ENCODE assay signal across 8 cellular contexts in genomic region chr1:89994805-89995594, GRCh38. TPM values are rescaled to one million over a fixed set of nuclear protein-coding genes. Genes with fewer than 3 reads are reported as not detected.
A peak's percentile ranks its signal among the peaks of the same experiment; 100 is the strongest.
DNase-seq lines count a peak whose midpoint lies in the region; ATAC-seq, FAIRE-seq and TF ChIP-seq lines count a peak whose summit lies in the region.

TSS of gene ZNF326 (plus strand) at chr1:89995110. CDS start at chr1:89995258, 148 bp downstream.

- H3K27ac Mint-ChIP-seq in dendritic cell treated with granulocyte-macrophage colony-stimulating factor and Interleukin-4, amounts not matched to agents 40 ng/mL and 50 ng/mL, for 4 days = peak within 1 kb of the TSS; percentile 96

- peaks cover 25% of the 10 kb centered on the region for H3K4me1 Mint-ChIP-seq in dendritic cell treated with granulocyte-macrophage colony-stimulating factor and Interleukin-4, amounts not matched to agents 40 ng/mL and 50 ng/mL, for 4 days (ENCODE audit: low read depth)

- no peaks in the 10 kb centered on the region for H3K27me3 Mint-ChIP-seq in dendritic cell treated with granulocyte-macrophage colony-stimulating factor and Interleukin-4, amounts not matched to agents 40 ng/mL and 50 ng/mL, for 4 days

- peaks cover 49% of the 10 kb centered on the region for H3K79me2 ChIP-seq in HepG2 (ENCODE audit: insufficient read depth, low read length)

- H4K20me1 ChIP-seq in HepG2 (ENCODE audit: insufficient read depth, low read length) = peaks cover 40% of the 10 kb centered on the region

- peak; percentile 59 for DNase-seq in NCI-H748 treated with DMSO at 0.1 percent for 48 hours (lab: John Stamatoyannopoulos, UW)
- DNase-seq in activated CD4-positive, alpha-beta T cell treated with anti-CD3 and anti-CD28 coated beads, Interleukin-2, amount 50 U/mL, for 24 hours (ENCODE audit: low read depth in 1 of 2, low spot score in 1 of 2) = peak; percentile 91 to 94
- DNase-seq in HepG2 (ENCODE audit: low spot score) = peak; percentile 92
- peak; percentile 95 for DNase-seq in stimulated activated CD4-positive, alpha-beta T cell treated with anti-CD3 and anti-CD28 coated beads, Interleukin-4, amount 100 ng/mL, for 1 hour

- H3K9ac ChIP-seq in HepG2 (ENCODE audit: insufficient read depth, low read depth, low read length) = peak within 1 kb of the TSS; percentile 97

- no peaks in the 10 kb centered on the region for H3K9me3 ChIP-seq in HepG2 (ENCODE audit: low read length)

- H3K27me3 ChIP-seq in HepG2 (ENCODE audit: control insufficient read depth in 1 of 2, insufficient read depth in 2 of 2, low read length in 2 of 2) = no peaks in the 10 kb centered on the region; a peak in 1 of 5 replicates

- TF ChIP-seq EP300 in HepG2 (IDR thresholded peaks at IDR 0.05; ENCODE audit: low read depth in 2 of 2, low read length in 2 of 2) (no peak; a peak in 1 of 4 replicates), HepG2 (CRISPR knock-in tag; IDR thresholded peaks at IDR 0.05; ENCODE audit: borderline replicate concordance) (no peak)

- H3K27ac ChIP-seq in C4-2B (peak within 1 kb of the TSS; percentile 98), HepG2 (ENCODE audit: extremely low read length, insufficient read depth, low read length) (peak within 1 kb of the TSS; percentile 96)

- WGBS in HepG2 (ENCODE audit: low lambda C conversion rate) = under 1% methylated on average over 50 of the region's 88 CpGs

- TF ChIP-seq RAD21 in HepG2 (CRISPR knock-in tag; IDR thresholded peaks at IDR 0.05) = peak; percentile 59

- in situ Hi-C loops in HepG2 (cut with HindIII; ENCODE audit: extremely low pct_ligation_motif_present, low pct_unique_long_range_greater_than_20kb) = loop anchor here (5.0 kb wide), 1 partner anchor 188 kb away; no protein-coding TSS in a partner anchor

- peaks cover 70% of the 10 kb centered on the region for H3K4me1 ChIP-seq in HepG2 (ENCODE audit: insufficient read depth, low read length)

- CTCF ChIA-PET in HepG2 (lab: Yijun Ruan, JAX; ENCODE audit: low intra/inter-chr PET ratio, low total read pairs) = interaction anchor here (1.3 kb wide), 1 partner anchor 190 kb away, joined by 3 read pairs; no protein-coding TSS in a partner anchor

- intact Hi-C loops in dendritic cell treated with granulocyte-macrophage colony-stimulating factor and Interleukin-4, amounts not matched to agents 40 ng/mL and 50 ng/mL, for 4 days (cut with micrococcal nuclease) = loop anchor here (1.0 kb wide), 1 partner anchor 175 kb away; no protein-coding TSS in a partner anchor
- intact Hi-C loops in HepG2 (cut with micrococcal nuclease; ENCODE audit: unreplicated experiment) = loop anchor here (10.0 kb wide), 1 partner anchor 410 kb away; no protein-coding TSS in a partner anchor

- POLR2A ChIA-PET in HepG2 (lab: Yijun Ruan, JAX) = interaction anchor here (1.0 kb wide), 1 partner anchor 173 kb away, joined by 4 read pairs; no protein-coding TSS in a partner anchor

- H3K36me3 Mint-ChIP-seq in dendritic cell treated with granulocyte-macrophage colony-stimulating factor and Interleukin-4, amounts not matched to agents 40 ng/mL and 50 ng/mL, for 4 days (ENCODE audit: low read depth) = peaks cover 38% of the 10 kb centered on the region

- no TSS peak for BruUV-seq in HepG2 (replicated peaks; lab: Mats Ljungman, UMichigan)

- ATAC-seq in GM19351 (IDR thresholded peaks at IDR 0.05; ENCODE audit: unreplicated experiment) = peak; percentile 94
- peak; percentile 96 for ATAC-seq in HG03521 (IDR thresholded peaks at IDR 0.05; ENCODE audit: unreplicated experiment)
- peak; percentile 96 for ATAC-seq in HepG2

- no peaks in the 10 kb centered on the region for H3K9me3 Mint-ChIP-seq in dendritic cell treated with granulocyte-macrophage colony-stimulating factor and Interleukin-4, amounts not matched to agents 40 ng/mL and 50 ng/mL, for 4 days

- 0 out of 5 replicates have a peak, but pooled peaks cover 0 to 1% of the 10 kb centered on the region in 2 experiments for H3K36me3 ChIP-seq in HepG2 (replicated peaks in 1 of 2; ENCODE audit: control insufficient read depth in 1 of 2, insufficient read depth in 2 of 2, low read length in 2 of 2)

- peak within 1 kb of the TSS; percentile 79 to 94 (median 88) for H3K4me3 ChIP-seq in HepG2 (replicated peaks in 1 of 3; ENCODE audit: insufficient read depth in 1 of 3, low read depth in 2 of 3, low read length in 3 of 3)

- FAIRE-seq in HepG2 (lab: Jason Lieb, UNC) = peak; percentile 74

- TF ChIP-seq CTCF in C4-2B (conservative IDR thresholded peaks at IDR 0.05) = peak; percentile 17
- peak; percentile 44 for TF ChIP-seq CTCF in HepG2 (CRISPR knock-in tag; IDR thresholded peaks at IDR 0.05)

- peak; percentile 96 to 97 for TF ChIP-seq POLR2A in HepG2 (IDR thresholded peaks at IDR 0.05; ENCODE audit: insufficient read depth in 1 of 2, low read depth in 2 of 2, low read length in 2 of 2)

- peak within 1 kb of the TSS; percentile 69 for H3K4me2 ChIP-seq in HepG2 (ENCODE audit: low read depth, low read length)

- H2AFZ ChIP-seq in HepG2 (ENCODE audit: low read length) = no peak within 1 kb of the TSS

- peak within 1 kb of the TSS; percentile 89 for H3K4me3 Mint-ChIP-seq in dendritic cell treated with granulocyte-macrophage colony-stimulating factor and Interleukin-4, amounts not matched to agents 40 ng/mL and 50 ng/mL, for 4 days

TF ChIP-seq in HepG2, 621 proteins besides CTCF, POLR2A, EP300 and RAD21 (continues in another document):
- peak; percentile 93; the same call in 1 of the 2 replicates for TF ChIP-seq SAFB2 (CRISPR knock-in tag; IDR thresholded peaks at IDR 0.05; ENCODE audit: borderline replicate concordance, low read depth)
- TF ChIP-seq RXRB (CRISPR knock-in tag; IDR thresholded peaks at IDR 0.05; ENCODE audit: borderline replicate concordance) = peak; percentile 13; the same call in 1 of the 2 replicates
- TF ChIP-seq NFKBIZ (CRISPR knock-in tag; IDR thresholded peaks at IDR 0.05) = peak; percentile 32; the same call in 1 of the 2 replicates
- TF ChIP-seq, protein P1, sequence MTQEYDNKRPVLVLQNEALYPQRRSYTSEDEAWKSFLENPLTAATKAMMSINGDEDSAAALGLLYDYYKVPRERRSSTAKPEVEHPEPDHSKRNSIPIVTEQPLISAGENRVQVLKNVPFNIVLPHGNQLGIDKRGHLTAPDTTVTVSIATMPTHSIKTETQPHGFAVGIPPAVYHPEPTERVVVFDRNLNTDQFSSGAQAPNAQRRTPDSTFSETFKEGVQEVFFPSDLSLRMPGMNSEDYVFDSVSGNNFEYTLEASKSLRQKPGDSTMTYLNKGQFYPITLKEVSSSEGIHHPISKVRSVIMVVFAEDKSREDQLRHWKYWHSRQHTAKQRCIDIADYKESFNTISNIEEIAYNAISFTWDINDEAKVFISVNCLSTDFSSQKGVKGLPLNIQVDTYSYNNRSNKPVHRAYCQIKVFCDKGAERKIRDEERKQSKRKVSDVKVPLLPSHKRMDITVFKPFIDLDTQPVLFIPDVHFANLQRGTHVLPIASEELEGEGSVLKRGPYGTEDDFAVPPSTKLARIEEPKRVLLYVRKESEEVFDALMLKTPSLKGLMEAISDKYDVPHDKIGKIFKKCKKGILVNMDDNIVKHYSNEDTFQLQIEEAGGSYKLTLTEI (CRISPR knock-in tag; conservative IDR thresholded peaks at IDR 0.05) = no peak
- TF ChIP-seq, protein P2, sequence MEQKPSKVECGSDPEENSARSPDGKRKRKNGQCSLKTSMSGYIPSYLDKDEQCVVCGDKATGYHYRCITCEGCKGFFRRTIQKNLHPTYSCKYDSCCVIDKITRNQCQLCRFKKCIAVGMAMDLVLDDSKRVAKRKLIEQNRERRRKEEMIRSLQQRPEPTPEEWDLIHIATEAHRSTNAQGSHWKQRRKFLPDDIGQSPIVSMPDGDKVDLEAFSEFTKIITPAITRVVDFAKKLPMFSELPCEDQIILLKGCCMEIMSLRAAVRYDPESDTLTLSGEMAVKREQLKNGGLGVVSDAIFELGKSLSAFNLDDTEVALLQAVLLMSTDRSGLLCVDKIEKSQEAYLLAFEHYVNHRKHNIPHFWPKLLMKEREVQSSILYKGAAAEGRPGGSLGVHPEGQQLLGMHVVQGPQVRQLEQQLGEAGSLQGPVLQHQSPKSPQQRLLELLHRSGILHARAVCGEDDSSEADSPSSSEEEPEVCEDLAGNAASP (CRISPR knock-in tag; IDR thresholded peaks at IDR 0.05; ENCODE audit: borderline replicate concordance) = peak; percentile 64
- TF ChIP-seq BHLHE40 (IDR thresholded peaks at IDR 0.05; ENCODE audit: low read length) = peak; percentile 22; the same call in 1 of the 2 replicates
- no peak for TF ChIP-seq ZNF605 (CRISPR knock-in tag; IDR thresholded peaks at IDR 0.05)
- no peak for TF ChIP-seq ZNF24 (IDR thresholded peaks at IDR 0.05)
- TF ChIP-seq ZNF12 (CRISPR knock-in tag; IDR thresholded peaks at IDR 0.05) = no peak
- TF ChIP-seq ZNF546 (CRISPR knock-in tag; conservative IDR thresholded peaks at IDR 0.05) = 0 out of 2 replicates have a peak, but pooled peaks have one; percentile 85
- no peak for TF ChIP-seq PAWR (CRISPR knock-in tag; IDR thresholded peaks at IDR 0.05; ENCODE audit: borderline replicate concordance)
- 0 out of 2 replicates have a peak, but pooled peaks have one; percentile 35 for TF ChIP-seq ZFP36L1 (CRISPR knock-in tag; IDR thresholded peaks at IDR 0.05)
- TF ChIP-seq RARG (CRISPR knock-in tag; IDR thresholded peaks at IDR 0.05; ENCODE audit: low read depth) = no peak

RNA-seq across cellular contexts. Expression of gene ZNF326, which starts in this region (rescaled TPM):
- total RNA-seq in HepG2 (2016; rRNA removed; fragmentation: Illumina TruSeq; extraction: Trizol) = 16.4 and 20.9 TPM in 2 replicates
- total RNA-seq in HepG2 (2016; cell fraction: cytosol; rRNA removed; fragmentation: Illumina TruSeq; extraction: Trizol; ENCODE audit: low read depth) = 1.9 and 2.8 TPM in 2 replicates
- 15.5 and 17.4 TPM in 2 replicates for total RNA-seq in HepG2 (2016; cell fraction: insoluble cytoplasmic fraction; rRNA removed; fragmentation: Illumina TruSeq; extraction: Trizol)
- total RNA-seq in HepG2 (2016; cell fraction: membrane; rRNA removed; fragmentation: Illumina TruSeq; extraction: Trizol) = 3.4 and 4.4 TPM in 2 replicates
- 41.1 and 42.9 TPM in 2 replicates for total RNA-seq in HepG2 (2016; cell fraction: nucleus; rRNA removed; fragmentation: Illumina TruSeq; extraction: Trizol)
- polyA plus RNA-seq in HepG2 (2011; rRNA removed) = 5.4 and 6.3 TPM in 2 replicates
- 2.3 and 3.2 TPM in 2 replicates for polyA plus RNA-seq in HepG2 (2011; cell fraction: cytosol; rRNA removed)
- 7.5 and 11.7 TPM in 2 replicates for polyA plus RNA-seq in HepG2 (2011; cell fraction: nucleus; rRNA removed)
- polyA plus RNA-seq in HepG2 (2012) = 10.0 and 14.3 TPM in 2 replicates
- 0.93 and 1.4 TPM in 2 replicates for polyA plus RNA-seq in HepG2 (2016; cell fraction: cytosol; fragmentation: Illumina TruSeq; extraction: Trizol; ENCODE audit: low read depth)
- 45.1 and 46.0 TPM in 2 replicates for polyA plus RNA-seq in HepG2 (2016; cell fraction: insoluble cytoplasmic fraction; fragmentation: Illumina TruSeq; extraction: Trizol; ENCODE audit: low read depth)
- polyA plus RNA-seq in HepG2 (2016; cell fraction: membrane; fragmentation: Illumina TruSeq; extraction: Trizol; ENCODE audit: low read depth) = 2.0 and 2.8 TPM in 2 replicates
- 47.9 and 52.0 TPM in 2 replicates for polyA plus RNA-seq in HepG2 (2016; cell fraction: nucleus; fragmentation: Illumina TruSeq; extraction: Trizol; ENCODE audit: insufficient read depth, low read depth)
- 6.1 and 10.5 TPM in 2 replicates for polyA minus RNA-seq in HepG2 (2011; rRNA and poly(A)+ RNA removed; ENCODE audit: low replicate concordance)
- 2.5 and 3.4 TPM in 2 replicates for polyA minus RNA-seq in HepG2 (2011; cell fraction: cytosol; rRNA and poly(A)+ RNA removed)
- polyA minus RNA-seq in HepG2 (2011; cell fraction: nucleus; rRNA and poly(A)+ RNA removed) = 96.4 and 101 TPM in 2 replicates

Comparison
In these comparisons a context has a peak if more than half of its experiments do, and no peak if none do; other contexts are left out.
1. Peak in every context shown above with its lines: DNase-seq, ATAC-seq, H3K4me3 ChIP-seq and H3K27ac ChIP-seq.